8 cellular contexts compared by ENCODE assay signal in genomic region chr4:183659029-183659870, GRCh38. TPM values are rescaled to one million over a fixed set of nuclear protein-coding genes. Genes with fewer than 3 reads are reported as not detected.
A peak's percentile ranks its signal among the peaks of the same experiment; 100 is the strongest.
DNase-seq lines count a peak whose midpoint lies in the region; ATAC-seq and TF ChIP-seq lines count a peak whose summit lies in the region.

Gene RWDD4, minus strand, starts transcription at chr4:183659185. Its CDS starts 233 bp downstream, at chr4:183658952.
Gene TRAPPC11, plus strand, starts transcription at chr4:183659293. Its CDS starts 4,575 bp downstream, at chr4:183663868.

- no peaks in the 10 kb centered on the region for H3K27me3 ChIP-seq in GM06990 (replicated peaks; ENCODE audit: control insufficient read depth, insufficient read depth, low read length)
- H3K27me3 ChIP-seq in gastroesophageal sphincter = no peaks in the 10 kb centered on the region

- H3K4me1 ChIP-seq in gastroesophageal sphincter = peaks cover 4 to 51% (median 8%) of the 10 kb centered on the region in 3 donors

- H3K36me3 Mint-ChIP-seq in activated naive CD4-positive, alpha-beta T cell treated with anti-CD3 and anti-CD28 coated beads, Interleukin-2, amount 10 ng/mL, durations not matched to agents 7 days and 5 days = peaks cover 17% of the 10 kb centered on the region

- H3K4me3 Mint-ChIP-seq in activated naive CD4-positive, alpha-beta T cell treated with anti-CD3 and anti-CD28 coated beads, Interleukin-2, amount 10 ng/mL, durations not matched to agents 7 days and 5 days = peak within 1 kb of the TSS; percentile 98

- H3K4me3 ChIP-seq in GM06990 (replicated peaks; ENCODE audit: low read depth, low read length) (peak within 1 kb of the TSS; percentile 76), HFF-Myc (replicated peaks; ENCODE audit: low read depth, low read length) (peak within 1 kb of the TSS; percentile 94), gastroesophageal sphincter (peak within 1 kb of the TSS; percentile 87 to 96)

- 0% methylated on average over 8 to 13 of the region's 63 CpGs for WGBS in gastroesophageal sphincter (ENCODE audit: low coverage in 1 of 2), 2 donors

- peak; percentile 100 for ATAC-seq in gastroesophageal sphincter

- TF ChIP-seq EP300 in gastroesophageal sphincter (IDR thresholded peaks at IDR 0.05) = no peak

- peak within 1 kb of the TSS; percentile 72 to 94 (median 92) for H3K27ac ChIP-seq in gastroesophageal sphincter

- TF ChIP-seq POLR2A in gastroesophageal sphincter (IDR thresholded peaks at IDR 0.05) = peak; percentile 90 to 94

- peak within 1 kb of the TSS; percentile 93 for H3K27ac Mint-ChIP-seq in activated naive CD4-positive, alpha-beta T cell treated with anti-CD3 and anti-CD28 coated beads, Interleukin-2, amount 10 ng/mL, durations not matched to agents 7 days and 5 days

- peaks cover 38% of the 10 kb centered on the region for H3K4me1 Mint-ChIP-seq in activated naive CD4-positive, alpha-beta T cell treated with anti-CD3 and anti-CD28 coated beads, Interleukin-2, amount 10 ng/mL, durations not matched to agents 7 days and 5 days

- H3K9me3 Mint-ChIP-seq in activated naive CD4-positive, alpha-beta T cell treated with anti-CD3 and anti-CD28 coated beads, Interleukin-2, amount 10 ng/mL, durations not matched to agents 7 days and 5 days = no peaks in the 10 kb centered on the region

- TF ChIP-seq CTCF in GM06990 (IDR thresholded peaks at IDR 0.05; ENCODE audit: insufficient read depth, low read length, poor library complexity, severe bottlenecking) = peak; percentile 7
- TF ChIP-seq CTCF in HFF-Myc (IDR thresholded peaks at IDR 0.05; ENCODE audit: low read depth, low read length, missing control alignments) = no peak
- TF ChIP-seq CTCF in gastroesophageal sphincter (IDR thresholded peaks at IDR 0.05) = peak in 3 of 4 experiments; percentile 13 to 70 (median 69)

- no peaks in the 10 kb centered on the region for H3K27me3 Mint-ChIP-seq in activated naive CD4-positive, alpha-beta T cell treated with anti-CD3 and anti-CD28 coated beads, Interleukin-2, amount 10 ng/mL, durations not matched to agents 7 days and 5 days

- CTCF ChIA-PET in activated naive CD4-positive, alpha-beta T cell treated with anti-CD3 and anti-CD28 coated beads, Interleukin-2, amount 10 ng/mL, durations not matched to agents 7 days and 5 days (lab: Charles Lee) = interaction anchor here (1.2 kb wide), 1 partner anchor 10 kb away, joined by 4 read pairs; no protein-coding TSS in a partner anchor

- DNase-seq in GM06990 (ENCODE audit: extremely low read depth, insufficient read length) (peak; percentile 93), HFF-Myc (ENCODE audit: extremely low read depth, low read depth) (peak; percentile 97), NAMALWA (ENCODE audit: low spot score) (peak; percentile 97), SK-N-DZ (ENCODE audit: low spot score) (peak; percentile 97), non-pigmented ciliary epithelial cell (ENCODE audit: low read depth) (peak; percentile 97), superior temporal gyrus (ENCODE audit: extremely low spot score) (peak; percentile 99)
- DNase-seq in activated naive CD4-positive, alpha-beta T cell treated with anti-CD3 and anti-CD28 coated beads, Interleukin-2, amount 10 ng/mL, durations not matched to agents 7 days and 5 days = peak; percentile 98

- H3K9me3 ChIP-seq in gastroesophageal sphincter = no peaks in the 10 kb centered on the region

- H3K36me3 ChIP-seq in GM06990 (ENCODE audit: control insufficient read depth, insufficient read depth, low read length) (no peaks in the 10 kb centered on the region), gastroesophageal sphincter (peaks cover 0 to 26% of the 10 kb centered on the region in 2 donors)

RNA-seq across cellular contexts. Expression of gene RWDD4, which starts in this region (rescaled TPM):
- 35.3 and 38.5 TPM in 2 replicates for polyA plus RNA-seq in SK-N-DZ (2014; cell fraction: cytosol; rRNA removed)
- polyA plus RNA-seq in SK-N-DZ (2014; cell fraction: nucleus; rRNA removed) = 22.3 and 22.5 TPM in 2 replicates
- total RNA-seq in gastroesophageal sphincter = 10 to 100 TPM; 29.6 to 43.0 (median 32.8) TPM

RNA-seq across cellular contexts. Expression of gene TRAPPC11, which starts in this region (rescaled TPM):
- polyA plus RNA-seq in SK-N-DZ (2014; cell fraction: cytosol; rRNA removed) = 22.5 and 26.3 TPM in 2 replicates
- 27.8 and 31.4 TPM in 2 replicates for polyA plus RNA-seq in SK-N-DZ (2014; cell fraction: nucleus; rRNA removed)
- 10 to 100 TPM; 42.1 to 57.5 (median 54.7) TPM for total RNA-seq in gastroesophageal sphincter

Comparison
In these comparisons a context has a peak if more than half of its experiments do, and no peak if none do; other contexts are left out.
1. Peak in every context shown above with its lines: DNase-seq, ATAC-seq, H3K4me3 ChIP-seq and H3K27ac ChIP-seq.